11 cellular contexts compared by ENCODE assay signal in genomic region chr11:116580828-116581227, GRCh38.
DNase-seq lines count a peak whose midpoint lies in the region; ATAC-seq and TF ChIP-seq lines count a peak whose summit lies in the region.
"Had no signal": no experiment of that assay in that cellular context is flagged by ENCODE, and none has a peak within 500 bp of the region (broad histone marks: within the 10 kb centered on the region; RNA-seq: fewer than 3 reads in every experiment).

No MANE protein-coding gene starts in this region.

- WGBS in spleen, 5 donors = 2 to 7% (median 4%) methylated on average over 26 to 35 of the region's 35 CpGs

- H3K27ac Mint-ChIP-seq in WTC11 = no peak overlapping the region
- H3K27ac Mint-ChIP-seq: activated CD4-positive, alpha-beta T cell treated with anti-CD3 and anti-CD28 coated beads, Interleukin-2, amount 10 ng/mL, durations not matched to agents 7 days and 5 days had no signal

- H3K4me1 ChIP-seq in spleen = peaks cover 0 to 7% (median 0%) of the 10 kb centered on the region in 6 donors
- H3K4me1 ChIP-seq in vagina = peaks cover 4% of the 10 kb centered on the region

- peaks cover 0 to 87% (median 31%) of the 10 kb centered on the region in 7 donors for H3K27me3 ChIP-seq in spleen (replicated peaks in 1 of 7)
- no peaks in the 10 kb centered on the region for H3K27me3 ChIP-seq in vagina

- ATAC-seq in WTC11 (peak; percentile 79), GM21381 (IDR thresholded peaks at IDR 0.05; ENCODE audit: unreplicated experiment) (no peak), HG03354 (IDR thresholded peaks at IDR 0.05; ENCODE audit: poor library complexity, severe bottlenecking, unreplicated experiment) (no peak)

- DNase-seq in NCI-H1436 (lab: John Stamatoyannopoulos, UW) = peak; percentile 82
- no peak for DNase-seq in NCI-H1436 treated with DMSO at 0.1 percent for 48 hours (lab: John Stamatoyannopoulos, UW)
- DNase-seq in WTC11 (ENCODE audit: low spot score) = peak; percentile 87
- DNase-seq in iPS DF 4.7 (ENCODE audit: extremely low read depth, low spot score) = peak; percentile 64
- peak; percentile 62 for DNase-seq in spleen
- DNase-seq in vagina (ENCODE audit: extremely low spot score in 2 of 2) = no peak
- DNase-seq: activated CD4-positive, alpha-beta T cell treated with anti-CD3 and anti-CD28 coated beads, Interleukin-2, amount 10 ng/mL, durations not matched to agents 7 days and 5 days; cerebellar nuclear complex; MM.1S had no signal

- no peaks in the 10 kb centered on the region for H3K36me3 Mint-ChIP-seq in WTC11

- TF ChIP-seq POLR2A in spleen (IDR thresholded peaks at IDR 0.05) (no peak), vagina (IDR thresholded peaks at IDR 0.05) (no peak)

- H3K9me3 ChIP-seq in spleen (no peaks in the 10 kb centered on the region), vagina (no peaks in the 10 kb centered on the region)

- no peaks in the 10 kb centered on the region for H3K9me3 Mint-ChIP-seq in WTC11
- H3K9me3 Mint-ChIP-seq: activated CD4-positive, alpha-beta T cell treated with anti-CD3 and anti-CD28 coated beads, Interleukin-2, amount 10 ng/mL, durations not matched to agents 7 days and 5 days had no signal

- H3K4me1 Mint-ChIP-seq in WTC11 = peaks cover 45% of the 10 kb centered on the region
- H3K4me1 Mint-ChIP-seq: activated CD4-positive, alpha-beta T cell treated with anti-CD3 and anti-CD28 coated beads, Interleukin-2, amount 10 ng/mL, durations not matched to agents 7 days and 5 days had no signal

- H3K36me3 ChIP-seq in spleen (no peaks in the 10 kb centered on the region), vagina (no peaks in the 10 kb centered on the region)

- H3K4me3 ChIP-seq in spleen (no peak overlapping the region), vagina (no peak overlapping the region)

- peak overlapping the region; percentile 64 for H3K4me3 Mint-ChIP-seq in WTC11
- H3K4me3 Mint-ChIP-seq: activated CD4-positive, alpha-beta T cell treated with anti-CD3 and anti-CD28 coated beads, Interleukin-2, amount 10 ng/mL, durations not matched to agents 7 days and 5 days had no signal

- peaks cover 87% of the 10 kb centered on the region for H3K27me3 Mint-ChIP-seq in WTC11 (ENCODE audit: low read depth)

- H3K27ac ChIP-seq in spleen (no peak overlapping the region), vagina (no peak overlapping the region)

- CTCF ChIA-PET in WTC11 (lab: Charles Lee) = interaction anchor here (0.9 to 3.4 kb wide), 15 partner anchors 15 to 300 kb away, joined by 3 to 16 read pairs (median 4); no protein-coding TSS in a partner anchor

- intact Hi-C loops in spleen (cut with DNase I; ENCODE audit: low total_unique reads) = no loop called here
- intact Hi-C loops in vagina (cut with DNase I) = no loop called here

- POLR2A ChIA-PET in WTC11 (lab: Charles Lee) = no interaction called here

- TF ChIP-seq CTCF in WTC11 (IDR thresholded peaks at IDR 0.05) = no peak
- no peak for TF ChIP-seq CTCF in spleen (IDR thresholded peaks at IDR 0.05 in 8 of 11, conservative IDR thresholded peaks at IDR 0.05 in 3 of 11)
- TF ChIP-seq CTCF in vagina (IDR thresholded peaks at IDR 0.05) = no peak

TF ChIP-seq in WTC11, 78 proteins besides CTCF, POLR2A, EP300 and RAD21:
- TF ChIP-seq TEAD1 (CRISPR knock-in tag; IDR thresholded peaks at IDR 0.05) = peak; percentile 73; the same call in 1 of the 2 replicates
- TF ChIP-seq SMAD4 (CRISPR knock-in tag; IDR thresholded peaks at IDR 0.05) = peak; percentile 66; the same call in 1 of the 2 replicates
- TF ChIP-seq MAX (CRISPR knock-in tag; IDR thresholded peaks at IDR 0.05) = peak; percentile 51; the same call in 1 of the 2 replicates
- no peak for TF ChIP-seq CREB1 (CRISPR knock-in tag; IDR thresholded peaks at IDR 0.05)
- no peak for TF ChIP-seq ZNF671 (CRISPR knock-in tag; IDR thresholded peaks at IDR 0.05)
- no peak for TF ChIP-seq JUN (CRISPR knock-in tag; IDR thresholded peaks at IDR 0.05)
- 0 out of 2 replicates have a peak, but pooled peaks have one; percentile 30 for TF ChIP-seq USF1 (CRISPR knock-in tag; IDR thresholded peaks at IDR 0.05)
- no peak for TF ChIP-seq HMGXB4 (CRISPR knock-in tag; IDR thresholded peaks at IDR 0.05)
- TF ChIP-seq ETV6 (CRISPR knock-in tag; IDR thresholded peaks at IDR 0.05) = peak; percentile 79
- no peak for TF ChIP-seq FOXJ3 (CRISPR knock-in tag; IDR thresholded peaks at IDR 0.05; ENCODE audit: borderline replicate concordance)
- no peak for TF ChIP-seq NR3C1 (CRISPR knock-in tag; conservative IDR thresholded peaks at IDR 0.05; ENCODE audit: low read depth)
- 0 out of 2 replicates have a peak, but pooled peaks have one; percentile 43 for TF ChIP-seq CREM (CRISPR knock-in tag; IDR thresholded peaks at IDR 0.05)
- no peak for TF ChIP-seq IRF1 (CRISPR knock-in tag; IDR thresholded peaks at IDR 0.05)
- TF ChIP-seq ZNF317 (CRISPR knock-in tag; IDR thresholded peaks at IDR 0.05; ENCODE audit: borderline replicate concordance, low read depth) = no peak
- TF ChIP-seq ZNF425 (CRISPR knock-in tag; conservative IDR thresholded peaks at IDR 0.05) = no peak
- no peak for TF ChIP-seq ATF3 (CRISPR knock-in tag; conservative IDR thresholded peaks at IDR 0.05)
- no peak for TF ChIP-seq MXD4 (CRISPR knock-in tag; IDR thresholded peaks at IDR 0.05; ENCODE audit: borderline replicate concordance)
- TF ChIP-seq ZNF232 (CRISPR knock-in tag; IDR thresholded peaks at IDR 0.05) = no peak
- 0 out of 2 replicates have a peak, but pooled peaks have one; percentile 34 for TF ChIP-seq ATF1 (CRISPR knock-in tag; IDR thresholded peaks at IDR 0.05)
- no peak for TF ChIP-seq KAT7 (CRISPR knock-in tag; IDR thresholded peaks at IDR 0.05; ENCODE audit: borderline replicate concordance)
- no peak for TF ChIP-seq EMX1 (CRISPR knock-in tag; IDR thresholded peaks at IDR 0.05)
- no peak for TF ChIP-seq NR2C2 (CRISPR knock-in tag; IDR thresholded peaks at IDR 0.05)

Comparison
In these comparisons a context has a peak if more than half of its experiments do, and no peak if none do; other contexts are left out.
1. DNase-seq: peak in NCI-H1436 (single experiment), WTC11 (single experiment), iPS DF 4.7 (single experiment) and spleen (single experiment); none in NCI-H1436 treated with DMSO at 0.1 percent for 48 hours (single experiment) and vagina (0 of 2).